In the genomic region with DNA sequence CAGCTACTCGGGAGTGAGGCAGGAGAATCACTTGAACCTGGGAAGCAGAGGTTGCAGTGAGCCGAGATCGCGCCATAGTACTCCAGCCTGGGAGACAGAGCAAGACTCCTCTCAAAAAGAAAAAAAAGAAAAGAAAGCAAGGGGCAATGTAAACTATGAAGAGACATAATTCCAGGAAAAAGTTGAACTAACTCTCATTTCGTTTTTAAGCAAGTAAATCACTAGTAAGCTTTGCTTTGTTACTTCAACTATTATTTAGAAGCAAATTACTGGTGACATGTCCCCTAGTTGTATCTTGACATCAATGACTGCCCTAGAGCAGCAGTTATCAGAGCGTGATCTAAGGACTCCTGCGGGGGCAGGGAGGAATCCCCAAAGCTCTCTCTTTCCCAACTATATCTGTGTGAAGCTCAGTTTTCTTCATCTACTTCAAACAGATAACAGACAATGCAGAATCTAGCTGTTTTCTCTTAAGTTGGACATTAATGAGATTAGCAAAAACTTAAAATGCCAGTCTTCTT, we compare ENCODE assay signal across 15 cellular contexts. TPM values are rescaled to one million over a fixed set of nuclear protein-coding genes. Genes with fewer than 3 reads are reported as not detected.
A peak's percentile ranks its signal among the peaks of the same experiment; 100 is the strongest.
DNase-seq lines count a peak whose midpoint lies in the region; ATAC-seq and TF ChIP-seq lines count a peak whose summit lies in the region.
"Had no signal": no experiment of that assay in that cellular context is flagged by ENCODE, and none has a peak within 500 bp of the region (broad histone marks: within the 10 kb centered on the region; RNA-seq: fewer than 3 reads in every experiment).

No MANE protein-coding gene starts in this region.

- no CpG with 5 or more reads among the region's 7 CpGs for WGBS in mesendoderm (ENCODE audit: extremely low coverage, insufficient coverage, low lambda C conversion rate)

- DNase-seq in activated effector memory CD4-positive, alpha-beta T cell treated with anti-CD3 and anti-CD28 coated beads, Interleukin-2, amount 50 U/mL, for 16 hours: peak; percentile 14
- no peak for DNase-seq in activated effector memory CD4-positive, alpha-beta T cell treated with Interleukin-2 at 50 U/mL for 16 hours
- DNase-seq in mesendoderm (peak; percentile 61), uterus (no peak)
- DNase-seq in stimulated activated CD4-positive, alpha-beta T cell treated with anti-CD3 and anti-CD28 coated beads, Interleukin-15, amount 100 ng/mL, for 24 hours: no peak
- DNase-seq in naive thymus-derived CD4-positive, alpha-beta T cell: no peak
- DNase-seq: activated CD4-positive, alpha-beta memory T cell treated with anti-CD3 and anti-CD28 coated beads, Interleukin-2, amount 10 ng/mL, durations not matched to agents 7 days and 5 days; activated naive CD8-positive, alpha-beta T cell treated with anti-CD3 and anti-CD28 coated beads, Interleukin-2, amount 10 ng/mL, durations not matched to agents 7 days and 5 days; activated T-cell treated with anti-CD3 and anti-CD28 coated beads, Interleukin-2, amount 50 U/mL, for 4 hours had no signal

- H3F3A ChIP-seq in SU-DHL-6 (ENCODE audit: insufficient read depth): peaks cover 43% of the 10 kb centered on the region

- no peak for TF ChIP-seq POLR2A in uterus (IDR thresholded peaks at IDR 0.05)

- CTCF ChIA-PET in naive thymus-derived CD4-positive, alpha-beta T cell (lab: Charles Lee): interaction anchor here (0.8 kb wide), 1 partner anchor 20 kb away, joined by 3 read pairs; no protein-coding TSS in a partner anchor

- H3K36me3 ChIP-seq in SU-DHL-6 (ENCODE audit: low read length) (peaks cover 9% of the 10 kb centered on the region; the same call in 1 of the 2 replicates), mesendoderm (ENCODE audit: control insufficient read depth, insufficient read depth, low read length) (no peaks in the 10 kb centered on the region), uterus (no peaks in the 10 kb centered on the region)
- H3K36me3 ChIP-seq in naive thymus-derived CD4-positive, alpha-beta T cell (ENCODE audit: control insufficient read depth in 2 of 3, insufficient read depth in 3 of 3, low read length in 3 of 3): no peaks in the 10 kb centered on the region

- H3K18ac ChIP-seq in mesendoderm (ENCODE audit: low read length): no peak overlapping the region

- no peaks in the 10 kb centered on the region for H3K9me3 ChIP-seq in SU-DHL-6 (ENCODE audit: insufficient read depth, low read length)
- no peaks in the 10 kb centered on the region for H3K9me3 ChIP-seq in uterus
- no peaks in the 10 kb centered on the region for H3K9me3 ChIP-seq in naive thymus-derived CD4-positive, alpha-beta T cell (ENCODE audit: control insufficient read depth in 2 of 3, low read length in 3 of 3)

- H3K4me1 ChIP-seq in mesendoderm (ENCODE audit: control insufficient read depth, low read depth, low read length) (no peaks in the 10 kb centered on the region), uterus (peaks cover 5 to 8% of the 10 kb centered on the region in 2 donors)
- H3K4me1 ChIP-seq in naive thymus-derived CD4-positive, alpha-beta T cell (ENCODE audit: control insufficient read depth in 2 of 2, insufficient read depth in 2 of 2, low read length in 2 of 2): peaks cover 0 to 15% of the 10 kb centered on the region in 2 donors

- H3K27me3 Mint-ChIP-seq in naive thymus-derived CD4-positive, alpha-beta T cell: no peaks in the 10 kb centered on the region
- H3K27me3 Mint-ChIP-seq: activated CD4-positive, alpha-beta memory T cell treated with anti-CD3 and anti-CD28 coated beads, Interleukin-2, amount 10 ng/mL, durations not matched to agents 7 days and 5 days; activated naive CD8-positive, alpha-beta T cell treated with anti-CD3 and anti-CD28 coated beads, Interleukin-2, amount 10 ng/mL, durations not matched to agents 7 days and 5 days; stimulated activated naive CD8-positive, alpha-beta T cell treated with anti-CD3 and anti-CD28 coated beads, Interleukin-15, Interleukin-2, amounts not matched to agents 100 ng/mL and 50 ng/mL, for 24 hours had no signal

- H2BK5ac ChIP-seq in mesendoderm (ENCODE audit: low read length): no peak overlapping the region

- H3K27me3 ChIP-seq in SU-DHL-6 (ENCODE audit: low read length) (no peaks in the 10 kb centered on the region), mesendoderm (ENCODE audit: insufficient read depth, low read length, poor library complexity) (no peaks in the 10 kb centered on the region), uterus (no peaks in the 10 kb centered on the region)
- H3K27me3 ChIP-seq in naive thymus-derived CD4-positive, alpha-beta T cell (ENCODE audit: control insufficient read depth in 2 of 2, insufficient read depth in 2 of 2, low read length in 2 of 2): no peaks in the 10 kb centered on the region
- H3K27me3 ChIP-seq: dorsolateral prefrontal cortex had no signal

- H4K8ac ChIP-seq in mesendoderm (ENCODE audit: low read depth, low read length): no peak overlapping the region

- TF ChIP-seq CTCF in SU-DHL-6 (IDR thresholded peaks at IDR 0.05; ENCODE audit: insufficient read depth, low read length, poor library complexity, severe bottlenecking): no peak
- no peak for TF ChIP-seq CTCF in uterus (IDR thresholded peaks at IDR 0.05)

- peaks cover 95% of the 10 kb centered on the region for H3K79me2 ChIP-seq in SU-DHL-6 (ENCODE audit: insufficient read depth, low read length)
- peaks cover 48% of the 10 kb centered on the region for H3K79me2 ChIP-seq in mesendoderm (ENCODE audit: control insufficient read depth, insufficient read depth, low read length)

- H3K56ac ChIP-seq in mesendoderm (ENCODE audit: low read length): no peak overlapping the region

- H3K36me3 Mint-ChIP-seq in naive thymus-derived CD4-positive, alpha-beta T cell: peaks cover 0 to 17% (median 2%) of the 10 kb centered on the region in 5 donors

- no peak overlapping the region for H3K23ac ChIP-seq in mesendoderm (ENCODE audit: low read length)

- peak overlapping the region; percentile 49 for H3K4me2 ChIP-seq in SU-DHL-6 (ENCODE audit: low read depth, low read length, poor library complexity, severe bottlenecking)
- no peak overlapping the region for H3K4me2 ChIP-seq in mesendoderm (ENCODE audit: low read length)

- H3K4me3 ChIP-seq in SU-DHL-6 (ENCODE audit: insufficient read depth, low read length, poor library complexity, severe bottlenecking): no peak overlapping the region
- no peak overlapping the region for H3K4me3 ChIP-seq in mesendoderm (ENCODE audit: low read length)
- H3K4me3 ChIP-seq in uterus: no peak overlapping the region
- H3K4me3 ChIP-seq in naive thymus-derived CD4-positive, alpha-beta T cell (ENCODE audit: low read length): no peak overlapping the region
- H3K4me3 ChIP-seq: dorsolateral prefrontal cortex, lung had no signal

- H2AFZ ChIP-seq in SU-DHL-6 (ENCODE audit: low read depth, low read length, severe bottlenecking): no peak overlapping the region

- H4K20me1 ChIP-seq in SU-DHL-6 (ENCODE audit: low read depth, low read length): no peaks in the 10 kb centered on the region; the same call in 1 of the 2 replicates

- no peaks in the 10 kb centered on the region for H3K9me2 ChIP-seq in SU-DHL-6 (replicated peaks; ENCODE audit: insufficient read depth, low read length)

- H3K9ac ChIP-seq in SU-DHL-6 (ENCODE audit: low read length) (peak overlapping the region; percentile 23; the same call in 1 of the 2 replicates), mesendoderm (ENCODE audit: low read length) (no peak overlapping the region)

- no peak overlapping the region for H2BK15ac ChIP-seq in mesendoderm (replicated peaks; ENCODE audit: low read depth)

- intact Hi-C loops in uterus (cut with DNase I; ENCODE audit: low total_unique reads): no loop called here
- intact Hi-C loops in naive thymus-derived CD4-positive, alpha-beta T cell (cut with micrococcal nuclease): no loop called here

- no peak overlapping the region for H4K5ac ChIP-seq in mesendoderm (ENCODE audit: low read length)

- H3K27ac ChIP-seq in SU-DHL-6 (ENCODE audit: low read depth, low read length): peak overlapping the region; percentile 67
- no peak overlapping the region for H3K27ac ChIP-seq in mesendoderm (ENCODE audit: low read depth, low read length)
- peak overlapping the region; percentile 25 to 57 for H3K27ac ChIP-seq in uterus
- H3K27ac ChIP-seq in naive thymus-derived CD4-positive, alpha-beta T cell (ENCODE audit: low read depth, low read length): no peak overlapping the region

- no peak for ATAC-seq in HG03139 (IDR thresholded peaks at IDR 0.05; ENCODE audit: unreplicated experiment)
- ATAC-seq in naive thymus-derived CD4-positive, alpha-beta T cell: no peak
- ATAC-seq: activated T-cell treated with anti-CD3 and anti-CD28 coated beads, Interleukin-2, amount 50 U/mL, for 4 hours; Panc1 had no signal

- no peaks in the 10 kb centered on the region for H3K9me3 Mint-ChIP-seq in naive thymus-derived CD4-positive, alpha-beta T cell
- H3K9me3 Mint-ChIP-seq: activated CD4-positive, alpha-beta memory T cell treated with anti-CD3 and anti-CD28 coated beads, Interleukin-2, amount 10 ng/mL, durations not matched to agents 7 days and 5 days; activated T-cell treated with anti-CD3 and anti-CD28 coated beads, Interleukin-2, amount 50 U/mL, for 4 hours; stimulated activated naive CD8-positive, alpha-beta T cell treated with anti-CD3 and anti-CD28 coated beads, Interleukin-15, Interleukin-2, amounts not matched to agents 100 ng/mL and 50 ng/mL, for 24 hours had no signal

- H3K4me1 Mint-ChIP-seq in naive thymus-derived CD4-positive, alpha-beta T cell: peaks cover 27 to 76% (median 62%) of the 10 kb centered on the region in 7 donors

- H2AK5ac ChIP-seq in mesendoderm (ENCODE audit: low read length): no peak overlapping the region

- no peak overlapping the region for H2BK120ac ChIP-seq in mesendoderm (ENCODE audit: low read depth, low read length)

- no peak overlapping the region for H3K4ac ChIP-seq in mesendoderm (ENCODE audit: low read depth, low read length)

- H3K79me1 ChIP-seq in mesendoderm (ENCODE audit: low read length): peaks cover 11% of the 10 kb centered on the region

- POLR2A ChIA-PET in naive thymus-derived CD4-positive, alpha-beta T cell (lab: Charles Lee): interaction anchor here (1.0 to 1.9 kb wide), 2 partner anchors 17 to 85 kb away, joined by 4 to 9 read pairs; no protein-coding TSS in a partner anchor

- H3K27ac Mint-ChIP-seq in naive thymus-derived CD4-positive, alpha-beta T cell: peak overlapping the region in 4 of 9 donors; percentile 9 to 56 (median 39)
- H3K27ac Mint-ChIP-seq: activated CD4-positive, alpha-beta memory T cell treated with anti-CD3 and anti-CD28 coated beads, Interleukin-2, amount 10 ng/mL, durations not matched to agents 7 days and 5 days; activated naive CD8-positive, alpha-beta T cell treated with anti-CD3 and anti-CD28 coated beads, Interleukin-2, amount 10 ng/mL, durations not matched to agents 7 days and 5 days; stimulated activated naive CD8-positive, alpha-beta T cell treated with anti-CD3 and anti-CD28 coated beads, Interleukin-15, Interleukin-2, amounts not matched to agents 100 ng/mL and 50 ng/mL, for 24 hours had no signal

- peak overlapping the region in 2 of 10 donors; percentile 13 to 54 for H3K4me3 Mint-ChIP-seq in naive thymus-derived CD4-positive, alpha-beta T cell
- H3K4me3 Mint-ChIP-seq: activated CD4-positive, alpha-beta memory T cell treated with anti-CD3 and anti-CD28 coated beads, Interleukin-2, amount 10 ng/mL, durations not matched to agents 7 days and 5 days; activated naive CD8-positive, alpha-beta T cell treated with anti-CD3 and anti-CD28 coated beads, Interleukin-2, amount 10 ng/mL, durations not matched to agents 7 days and 5 days; activated T-cell treated with anti-CD3 and anti-CD28 coated beads, Interleukin-2, amount 50 U/mL, for 4 hours; stimulated activated naive CD8-positive, alpha-beta T cell treated with anti-CD3 and anti-CD28 coated beads, Interleukin-15, Interleukin-2, amounts not matched to agents 100 ng/mL and 50 ng/mL, for 24 hours had no signal

RNA-seq across cellular contexts. Expression of gene CLSTN1, which starts 18.7 kb away (rescaled TPM):
- polyA plus RNA-seq in mesendoderm (2013, experiment 1 of 2): 43.7 TPM
- 43.4 TPM for polyA plus RNA-seq in mesendoderm (2013, experiment 2 of 2)
- 100 to 1,000 TPM in 2 of 4 donors, 10 to 100 TPM in 2; 46.8 to 184 (median 94.0) TPM for total RNA-seq in uterus
- 100 to 1,000 TPM in 1 of 5 experiments, 10 to 100 TPM in 4; 68.6 to 116 (median 85.6) TPM for total RNA-seq in naive thymus-derived CD4-positive, alpha-beta T cell
- polyA plus RNA-seq in naive thymus-derived CD4-positive, alpha-beta T cell: 10 to 100 TPM; 16.9 to 40.2 TPM

Comparison
In these comparisons a context has a peak if more than half of its experiments do, and no peak if none do; other contexts are left out.
1. DNase-seq: peak in activated effector memory CD4-positive, alpha-beta T cell treated with anti-CD3 and anti-CD28 coated beads, Interleukin-2, amount 50 U/mL, for 16 hours (single experiment) and mesendoderm (single experiment); none in activated effector memory CD4-positive, alpha-beta T cell treated with Interleukin-2 at 50 U/mL for 16 hours (single experiment), uterus (0 of 2), stimulated activated CD4-positive, alpha-beta T cell treated with anti-CD3 and anti-CD28 coated beads, Interleukin-15, amount 100 ng/mL, for 24 hours (single experiment) and naive thymus-derived CD4-positive, alpha-beta T cell (0 of 9).
2. H3K27ac ChIP-seq: peak in SU-DHL-6 (single experiment) and uterus (2 of 2); none in mesendoderm (single experiment) and naive thymus-derived CD4-positive, alpha-beta T cell (single experiment).